In genomic region chr12:40168001-40168400, GRCh38 we compare ENCODE assay signal across 10 cellular contexts.
DNase-seq lines count a peak whose midpoint lies in the region; ATAC-seq and FAIRE-seq lines count a peak whose summit lies in the region.
"Had no signal": no experiment of that assay in that cellular context is flagged by ENCODE, and none has a peak within 500 bp of the region (broad histone marks: within the 10 kb centered on the region; RNA-seq: fewer than 3 reads in every experiment).

No MANE protein-coding gene starts in this region.

- peak; percentile 4 for FAIRE-seq in endometrium (lab: Jason Lieb, UNC)

- ATAC-seq in GM18873 (IDR thresholded peaks at IDR 0.05; ENCODE audit: low FRiP score, unreplicated experiment) (peak; percentile 64), GM21576 (IDR thresholded peaks at IDR 0.05; ENCODE audit: unreplicated experiment) (peak; percentile 51), HG03139 (IDR thresholded peaks at IDR 0.05; ENCODE audit: unreplicated experiment) (peak; percentile 41)
- ATAC-seq: left lobe of liver had no signal

- no peak for DNase-seq in DMS153 (lab: John Stamatoyannopoulos, UW)
- no peak for DNase-seq in kidney glomerular epithelial cell (lab: John Stamatoyannopoulos, UW)
- no peak for DNase-seq in GOT3 (lab: John Stamatoyannopoulos, UW)
- DNase-seq in KBM-7 = no peak
- DNase-seq: foreskin melanocyte had no signal

- in situ Hi-C loops in KBM-7 (cut with MboI; ENCODE audit: low pct_unique_long_range_greater_than_20kb, low sequenced_read_pairs) = no loop called here
